In genomic region chr5:140222416-140222815, GRCh38 we compare ENCODE assay signal across 18 cellular contexts. TPM values are rescaled to one million over a fixed set of nuclear protein-coding genes. Genes with fewer than 3 reads are reported as not detected.
DNase-seq lines count a peak whose midpoint lies in the region; ATAC-seq, FAIRE-seq and TF ChIP-seq lines count a peak whose summit lies in the region.
"Had no signal": no experiment of that assay in that cellular context is flagged by ENCODE, and none has a peak within 500 bp of the region (broad histone marks: within the 10 kb centered on the region; RNA-seq: fewer than 3 reads in every experiment).

No MANE protein-coding gene starts in this region.

- BruUV-seq in HCT116 (replicated peaks; lab: Mats Ljungman, UMichigan) (no TSS peak), K562 (replicated peaks; lab: Mats Ljungman, UMichigan) (no TSS peak)

- H4K20me1 ChIP-seq in HCT116 (ENCODE audit: insufficient read depth) (no peaks in the 10 kb centered on the region), K562 (replicated peaks; ENCODE audit: control insufficient read depth, insufficient read depth, low read length) (0 out of 2 replicates have a peak, but pooled peaks cover 3% of the 10 kb centered on the region)

- TF ChIP-seq POLR2A in HCT116 (IDR thresholded peaks at IDR 0.05; ENCODE audit: borderline replicate concordance, extremely low read depth, insufficient read depth, insufficient read length), result no peak
- no peak for TF ChIP-seq POLR2A in K562 (conservative IDR thresholded peaks at IDR 0.05)

- H2AFZ ChIP-seq in HCT116 (ENCODE audit: low read depth, low read length, poor library complexity, severe bottlenecking) (no peak overlapping the region), K562 (ENCODE audit: low read depth, low read length) (no peak overlapping the region)
- H2AFZ ChIP-seq: PC-9 had no signal

- H3K4me1 ChIP-seq in HCT116 (ENCODE audit: control insufficient read depth in 1 of 2, insufficient read depth in 2 of 2, low read length in 2 of 2) (peaks cover 62 to 77% of the 10 kb centered on the region in 2 experiments), K562 (replicated peaks in 1 of 2; ENCODE audit: control insufficient read depth in 2 of 2, insufficient read depth in 2 of 2, low read length in 2 of 2) (peaks cover 26 to 72% of the 10 kb centered on the region in 2 experiments), lung (ENCODE audit: control insufficient read depth in 2 of 2, insufficient read depth in 2 of 2, low read length in 2 of 2) (peaks cover 25 to 45% of the 10 kb centered on the region in 2 donors), skeletal muscle satellite cell (ENCODE audit: control insufficient read depth, insufficient read depth, low read length) (peaks cover 31% of the 10 kb centered on the region)

- ATAC-seq in HCT116 (no peak), K562 (no peak), lung (ENCODE audit: insufficient read depth, low FRiP score) (no peak)
- ATAC-seq: activated CD8-positive, alpha-beta memory T cell treated with anti-CD3 and anti-CD28 coated beads, Interleukin-2, amount 10 ng/mL, durations not matched to agents 7 days and 5 days had no signal

- H3K9me3 ChIP-seq in HCT116 (ENCODE audit: control insufficient read depth in 1 of 2, insufficient read depth in 1 of 2, low read depth in 1 of 2, low read length in 2 of 2), result no peaks in the 10 kb centered on the region
- H3K9me3 ChIP-seq in K562 (replicated peaks; ENCODE audit: control insufficient read depth, insufficient read depth, low read depth, low read length), result no peaks in the 10 kb centered on the region
- H3K9me3 ChIP-seq in lung (ENCODE audit: control insufficient read depth in 2 of 2, insufficient read depth in 1 of 2, low read length in 1 of 2), result no peaks in the 10 kb centered on the region
- H3K9me3 ChIP-seq in skeletal muscle satellite cell (replicated peaks; ENCODE audit: low read length), result no peaks in the 10 kb centered on the region

- CTCF ChIA-PET in HCT116 (lab: Charles Lee), result interaction anchor here (0.6 to 2.7 kb wide), 3 partner anchors 9 to 17 kb away, joined by 3 to 17 read pairs (median 3); no protein-coding TSS in a partner anchor
- CTCF ChIA-PET in K562 (lab: Yijun Ruan, JAX; ENCODE audit: low intra/inter-chr PET ratio), result no interaction called here

- peaks cover 4% of the 10 kb centered on the region for H3K9me1 ChIP-seq in K562 (ENCODE audit: control insufficient read depth, insufficient read depth, low read length)

- peak overlapping the region in 1 of 2 experiments; percentile 45; a peak in 2 of 4 replicates for H3K4me3 ChIP-seq in HCT116 (replicated peaks in 1 of 2; ENCODE audit: low read depth in 1 of 2, low read length in 2 of 2)
- no peak overlapping the region for H3K4me3 ChIP-seq in K562
- no peak overlapping the region for H3K4me3 ChIP-seq in lung
- peak overlapping the region; percentile 51 for H3K4me3 ChIP-seq in skeletal muscle satellite cell (ENCODE audit: low read length)
- H3K4me3 ChIP-seq: coronary artery, PC-9 had no signal

- H3K4me2 ChIP-seq in HCT116 (ENCODE audit: low read length), result peak overlapping the region; percentile 73
- no peak overlapping the region for H3K4me2 ChIP-seq in K562 (ENCODE audit: insufficient read depth, low read length)
- peak overlapping the region; percentile 76 for H3K4me2 ChIP-seq in skeletal muscle satellite cell (ENCODE audit: low read length)

- RAD21 ChIA-PET in HCT116 (lab: Charles Lee; ENCODE audit: low non-redundant PET in 1 of 2, low total read pairs in 2 of 2, uncharacterized antibody in 2 of 2, unreplicated experiment in 2 of 2), result interaction anchor here in 1 of 2 experiments (0.7 kb wide), 1 partner anchor 39 kb away, joined by 3 read pairs; no protein-coding TSS in a partner anchor

- TF ChIP-seq EP300 in K562 (IDR thresholded peaks at IDR 0.05; ENCODE audit: low read length), result no peak

- H3K9me2 ChIP-seq in HCT116 (ENCODE audit: insufficient read depth), result no peaks in the 10 kb centered on the region

- H3K79me2 ChIP-seq in HCT116 (ENCODE audit: insufficient read depth, low read length) (peaks cover 11% of the 10 kb centered on the region; the same call in 1 of the 2 replicates), K562 (ENCODE audit: control insufficient read depth, insufficient read depth, low read length) (peaks cover 76% of the 10 kb centered on the region)

- no peak for TF ChIP-seq RAD21 in HCT116 (IDR thresholded peaks at IDR 0.05; ENCODE audit: low read depth)
- TF ChIP-seq RAD21 in K562 (CRISPR knock-in tag; conservative IDR thresholded peaks at IDR 0.05 in 1 of 2, IDR thresholded peaks at IDR 0.05 in 1 of 2), result no peak

- TF ChIP-seq CTCF in HCT116 (IDR thresholded peaks at IDR 0.05 in 2 of 3, conservative IDR thresholded peaks at IDR 0.05 in 1 of 3; ENCODE audit: borderline replicate concordance in 1 of 3, insufficient read depth in 1 of 3, low read depth in 2 of 3, low read length in 2 of 3), result no peak
- no peak for TF ChIP-seq CTCF in K562 (IDR thresholded peaks at IDR 0.05 in 2 of 3, conservative IDR thresholded peaks at IDR 0.05 in 1 of 3; ENCODE audit: insufficient read depth in 2 of 3, low read depth in 1 of 3, low read length in 3 of 3)
- no peak for TF ChIP-seq CTCF in lung (IDR thresholded peaks at IDR 0.05; ENCODE audit: control extremely low read depth, extremely low read depth)

- intact Hi-C loops in HCT116 (cut with micrococcal nuclease) (loop anchor here (10.0 kb wide), 1 partner anchor 148 kb away; no protein-coding TSS in a partner anchor), K562 (cut with micrococcal nuclease) (no loop called here)

- no peaks in the 10 kb centered on the region for H3K27me3 ChIP-seq in HCT116 (ENCODE audit: insufficient read depth, low read length)
- no peaks in the 10 kb centered on the region for H3K27me3 ChIP-seq in K562 (ENCODE audit: control insufficient read depth in 2 of 2, insufficient read depth in 2 of 2, low read length in 2 of 2)
- H3K27me3 ChIP-seq in lung (ENCODE audit: control insufficient read depth, insufficient read depth), result no peaks in the 10 kb centered on the region
- H3K27me3 ChIP-seq in skeletal muscle satellite cell (ENCODE audit: control insufficient read depth, insufficient read depth, low read length), result peaks cover 19% of the 10 kb centered on the region

- WGBS in K562 (ENCODE audit: insufficient coverage, low coverage, missing lambda C conversion rate), result 89% methylated on average over 1 of the region's 1 CpG
- 71 to 94% methylated on average over 1 of the region's 1 CpG for WGBS in lung, 2 donors

- H3K36me3 ChIP-seq in HCT116 (ENCODE audit: control insufficient read depth in 1 of 2, insufficient read depth in 2 of 2, low read length in 2 of 2) (no peaks in the 10 kb centered on the region), K562 (ENCODE audit: control insufficient read depth, insufficient read depth, low read length) (peaks cover 19% of the 10 kb centered on the region), lung (ENCODE audit: control insufficient read depth in 2 of 2, insufficient read depth in 2 of 2, low read length in 2 of 2) (no peaks in the 10 kb centered on the region), skeletal muscle satellite cell (ENCODE audit: insufficient read depth, low read length) (no peaks in the 10 kb centered on the region)

- H3K9ac ChIP-seq in HCT116 (ENCODE audit: low read length) (peak overlapping the region; percentile 43), K562 (ENCODE audit: insufficient read depth in 1 of 2, low read depth in 2 of 2, low read length in 2 of 2) (peak overlapping the region; percentile 39 to 72; a peak in 3 of 4 replicates), skeletal muscle satellite cell (ENCODE audit: low read depth, low read length) (no peak overlapping the region)

- POLR2A ChIA-PET in HCT116 (lab: Charles Lee), result no interaction called here
- POLR2A ChIA-PET in K562 (lab: Yijun Ruan, JAX), result no interaction called here

- in situ Hi-C loops in K562 (cut with MboI), result no loop called here

- FAIRE-seq in K562 (lab: Jason Lieb, UNC), result no peak

- peak overlapping the region; percentile 87 for H3K27ac ChIP-seq in HCT116 (ENCODE audit: low read depth, low read length)
- peak overlapping the region; percentile 76 for H3K27ac ChIP-seq in K562 (ENCODE audit: extremely low read depth, low read depth, low read length)
- H3K27ac ChIP-seq in lung (ENCODE audit: low read depth in 1 of 2, low read length in 1 of 2), result peak overlapping the region; percentile 18 to 93
- H3K27ac ChIP-seq: PC-9 had no signal

- DNase-seq in HCT116 (ENCODE audit: low read depth, low spot score), result no peak
- DNase-seq in K562 (ENCODE audit: extremely low read depth in 1 of 4, low spot score in 3 of 4), result no peak
- DNase-seq in lung (ENCODE audit: low spot score), result no peak
- DNase-seq in NCI-H748 treated with DMSO at 0.1 percent for 48 hours (lab: John Stamatoyannopoulos, UW), result no peak
- DNase-seq in SW 1271 (lab: John Stamatoyannopoulos, UW), result no peak
- no peak for DNase-seq in HCEC 1CT
- DNase-seq: activated CD4-positive, alpha-beta T cell treated with anti-CD3 and anti-CD28 coated beads for 1 hour; activated CD8-positive, alpha-beta memory T cell treated with anti-CD3 and anti-CD28 coated beads, Interleukin-2, amount 10 ng/mL, durations not matched to agents 7 days and 5 days; activated gamma-delta T cell; AML-193; foreskin melanocyte; NCI-H2029 treated with DMSO at 0.1 percent for 48 hours; NCI-H524 treated with DMSO at 0.1 percent for 48 hours; retina; stimulated activated CD4-positive, alpha-beta T cell treated with anti-CD3 and anti-CD28 coated beads, Interleukin-2, amount 100 ng/mL, for 24 hours had no signal

RNA-seq across cellular contexts. Expression of gene CYSTM1, which starts 47.4 kb away (rescaled TPM):
- total RNA-seq in HCT116 (2021; ENCODE audit: unreplicated experiment) (56.0 TPM), K562 (2014; rRNA removed) (76.1 and 127 TPM in 2 replicates), K562 (2014; rRNA removed; fragmentation: Illumina TruSeq; extraction: Trizol) (66.6 and 94.6 TPM in 2 replicates), K562 (2015; rRNA removed; fragmentation: Illumina TruSeq; extraction: Trizol) (118 and 129 TPM in 2 replicates), K562 (2021) (76.2 and 86.6 TPM in 2 replicates), lung (100 to 1,000 TPM in 1 of 2 donors, 10 to 100 TPM in 1; 37.1 to 101 TPM)
- 92.6 and 95.7 TPM in 2 replicates for polyA plus RNA-seq in HCT116 (2012)
- 8.9 and 10.7 TPM in 2 replicates for total RNA-seq in K562 (2011; cell fraction: chromatin; rRNA removed; ENCODE audit: low replicate concordance)
- total RNA-seq in K562 (2011; cell fraction: nucleolus; rRNA removed), result 20.3 and 25.2 TPM in 2 replicates
- total RNA-seq in K562 (2011; cell fraction: nucleoplasm; rRNA removed), result 20.1 and 20.5 TPM in 2 replicates
- polyA plus RNA-seq in K562 (2011; rRNA removed) (92.8 and 98.2 TPM in 2 replicates), K562 (2014; fragmentation: Illumina TruSeq; extraction: Trizol) (139 and 150 TPM in 2 replicates), K562 (2014; fragmentation: Nextera tagmentation; extraction: Ambion mirVana) (100 to 1,000 TPM; 363 to 422 TPM), K562 (2014; rRNA removed) (108 and 126 TPM in 2 replicates), lung (100 to 1,000 TPM; 114 to 274 TPM)
- polyA plus RNA-seq in K562 (2011; cell fraction: cytosol; rRNA removed), result 97.9 and 207 TPM in 2 replicates
- polyA plus RNA-seq in K562 (2011; cell fraction: nucleus; rRNA removed), result 39.9 and 50.7 TPM in 2 replicates
- polyA plus RNA-seq in K562 (2012), result 136 and 260 TPM in 2 replicates
- polyA minus RNA-seq in K562 (2011; rRNA and poly(A)+ RNA removed), result 31.6 and 43.3 TPM in 2 replicates
- polyA minus RNA-seq in K562 (2011; cell fraction: cytosol; rRNA and poly(A)+ RNA removed), result 48.6 and 56.5 TPM in 2 replicates
- 22.5 and 23.8 TPM in 2 replicates for polyA minus RNA-seq in K562 (2011; cell fraction: nucleus; rRNA and poly(A)+ RNA removed)
- total RNA-seq in skeletal muscle satellite cell (2012; rRNA removed), result 26.2 and 29.7 TPM in 2 replicates
